ENCODE assay signal across 8 cellular contexts in genomic region chr1:235083589-235084323, GRCh38. TPM values are rescaled to one million over a fixed set of nuclear protein-coding genes. Genes with fewer than 3 reads are reported as not detected.
DNase-seq lines count a peak whose midpoint lies in the region; ATAC-seq and TF ChIP-seq lines count a peak whose summit lies in the region.

No MANE protein-coding gene starts in this region.

- no peaks in the 10 kb centered on the region for H3K9me3 Mint-ChIP-seq in nephron progenitor cell

- no peaks in the 10 kb centered on the region for H3K79me2 ChIP-seq in KMS-11 (ENCODE audit: insufficient read depth, low read depth)
- no peaks in the 10 kb centered on the region for H3K79me2 ChIP-seq in fibroblast of lung (ENCODE audit: control insufficient read depth, insufficient read depth, low read length)

- peak overlapping the region; percentile 97 for H3K27ac Mint-ChIP-seq in nephron progenitor cell

- H3K36me3 Mint-ChIP-seq in nephron progenitor cell (ENCODE audit: low read depth), result no peaks in the 10 kb centered on the region

- no peak overlapping the region for H3K4me3 ChIP-seq in KMS-11 (IDR thresholded peaks at IDR 0.05; ENCODE audit: insufficient read depth, low read depth, low read length)
- peak overlapping the region in 3 of 4 experiments; percentile 2 to 36 (median 29) for H3K4me3 ChIP-seq in fibroblast of lung (replicated peaks in 1 of 4; ENCODE audit: control extremely low read depth in 1 of 4, insufficient read depth in 1 of 4, low read depth in 3 of 4, low read length in 4 of 4)

- peak overlapping the region; percentile 36 for H3K4me3 Mint-ChIP-seq in nephron progenitor cell

- H4K20me1 ChIP-seq in KMS-11 (ENCODE audit: insufficient read depth) (no peaks in the 10 kb centered on the region), fibroblast of lung (ENCODE audit: control insufficient read depth, extremely low read depth, insufficient read depth, low read length) (no peaks in the 10 kb centered on the region)

- peaks cover 29% of the 10 kb centered on the region for H3K4me1 Mint-ChIP-seq in nephron progenitor cell

- peak overlapping the region; percentile 60 for H3K4me2 ChIP-seq in KMS-11
- H3K4me2 ChIP-seq in fibroblast of lung (ENCODE audit: extremely low read depth, insufficient read depth, low read length), result peak overlapping the region; percentile 71

- H3K27ac ChIP-seq in KMS-11 (no peak overlapping the region), fibroblast of lung (ENCODE audit: insufficient read depth, low read length) (peak overlapping the region; percentile 78)

- peak; percentile 69 for ATAC-seq in GM21529 (IDR thresholded peaks at IDR 0.05; ENCODE audit: unreplicated experiment)

- H3K36me3 ChIP-seq in KMS-11 (ENCODE audit: insufficient read depth), result no peaks in the 10 kb centered on the region
- H3K36me3 ChIP-seq in fibroblast of lung (ENCODE audit: control insufficient read depth, insufficient read depth, low read length), result no peaks in the 10 kb centered on the region

- DNase-seq in D341Med (ENCODE audit: low spot score) (peak; percentile 88), activated T-helper 1 cell treated with Interleukin-2 at 50 U/mL for 16 hours (ENCODE audit: low read depth) (peak; percentile 34), fibroblast of lung (ENCODE audit: low read depth in 2 of 2) (peak; percentile 92 to 96), nephron progenitor cell (peak; percentile 75), stromal cell of bone marrow (ENCODE audit: low read depth) (peak; percentile 85)

- H3K27me3 ChIP-seq in KMS-11 (ENCODE audit: insufficient read depth, low read depth), result no peaks in the 10 kb centered on the region
- H3K27me3 ChIP-seq in fibroblast of lung (ENCODE audit: control insufficient read depth, insufficient read depth, low read length), result no peaks in the 10 kb centered on the region

- peak; percentile 80 for TF ChIP-seq CTCF in KMS-11 (conservative IDR thresholded peaks at IDR 0.05; ENCODE audit: low read depth, low read length)
- peak; percentile 97 to 99 for TF ChIP-seq CTCF in fibroblast of lung (conservative IDR thresholded peaks at IDR 0.05 in 1 of 2, IDR thresholded peaks at IDR 0.05 in 1 of 2; ENCODE audit: low read depth in 1 of 2, low read length in 2 of 2)
- peak; percentile 82 for TF ChIP-seq CTCF in nephron progenitor cell (IDR thresholded peaks at IDR 0.05)

- H3K4me1 ChIP-seq in KMS-11 (ENCODE audit: low read depth, poor library complexity, severe bottlenecking), result peaks cover 41% of the 10 kb centered on the region
- H3K4me1 ChIP-seq in fibroblast of lung (ENCODE audit: control insufficient read depth, extremely low read depth, insufficient read depth, low read length), result peaks cover 12% of the 10 kb centered on the region

- H2AFZ ChIP-seq in KMS-11 (ENCODE audit: low read depth) (peak overlapping the region; percentile 74; the same call in 1 of the 2 replicates), fibroblast of lung (ENCODE audit: low read length) (no peak overlapping the region)

- no peak overlapping the region; the same call in 1 of the 2 replicates for H3K9ac ChIP-seq in KMS-11
- peak overlapping the region; percentile 34 for H3K9ac ChIP-seq in fibroblast of lung (ENCODE audit: insufficient read depth, low read length)

- no peaks in the 10 kb centered on the region for H3K9me3 ChIP-seq in fibroblast of lung (ENCODE audit: control insufficient read depth, insufficient read depth, low read depth, low read length)

- peaks cover 14% of the 10 kb centered on the region for H3K27me3 Mint-ChIP-seq in nephron progenitor cell (ENCODE audit: low read depth, poor library complexity)

TF ChIP-seq in PFSK-1, 5 proteins besides CTCF, POLR2A, EP300 and RAD21:
- TF ChIP-seq POLR2AphosphoS5 (IDR thresholded peaks at IDR 0.05; ENCODE audit: low read depth, low read length) (no peak), FOXP2 (optimal IDR thresholded peaks at IDR 0.05; ENCODE audit: borderline replicate concordance, extremely low read depth, extremely low read length, insufficient read depth) (peak; percentile 52), SIN3A (IDR thresholded peaks at IDR 0.05; ENCODE audit: borderline replicate concordance, insufficient read depth, low read length) (0 out of 2 replicates have a peak, but pooled peaks have one; percentile 29)

RNA-seq across cellular contexts. Expression of gene TOMM20, which starts 44.9 kb away (rescaled TPM):
- polyA plus RNA-seq in PFSK-1 (2012; ENCODE audit: insufficient read length, low read depth), result 152 TPM
- 85.5 and 92.7 TPM in 2 replicates for total RNA-seq in fibroblast of lung
- 95.1 and 111 TPM in 2 replicates for polyA plus RNA-seq in fibroblast of lung
- 97.4 and 104 TPM in 2 replicates for polyA plus RNA-seq in fibroblast of lung (2012)
- polyA minus RNA-seq in fibroblast of lung (ENCODE audit: low replicate concordance), result 23.2 and 53.4 TPM in 2 replicates

Comparison
In these comparisons a context has a peak if more than half of its experiments do, and no peak if none do; other contexts are left out.
1. DNase-seq: peak in every context shown above with its lines; median percentile 94 in fibroblast of lung; 88 in D341Med; 85 in stromal cell of bone marrow; 75 in nephron progenitor cell; 34 in activated T-helper 1 cell treated with Interleukin-2 at 50 U/mL for 16 hours.